In the genomic region with DNA sequence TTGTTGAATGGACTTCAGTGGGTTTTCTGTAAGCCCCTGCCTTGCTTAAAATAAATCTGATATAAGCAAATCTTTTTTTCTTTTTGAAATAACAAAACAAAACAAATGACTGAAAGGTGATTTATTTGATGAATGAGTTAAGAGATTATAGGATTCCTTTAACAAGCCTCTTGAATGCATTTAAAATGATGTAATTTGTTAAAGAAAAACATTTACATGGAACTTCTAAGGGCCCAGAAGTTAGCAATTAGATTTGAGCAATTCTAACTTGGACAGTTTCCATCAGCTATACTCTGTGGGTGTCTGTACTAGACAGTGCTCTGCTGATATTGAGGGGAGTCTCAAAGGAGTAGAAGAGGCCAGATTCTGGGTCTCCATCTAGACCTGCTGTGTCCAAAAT, we compare ENCODE assay signal across 28 cellular contexts.
"Had no signal": no experiment of that assay in that cellular context is flagged by ENCODE, and none has a peak within 500 bp of the region (broad histone marks: within the 10 kb centered on the region; RNA-seq: fewer than 3 reads in every experiment).

No MANE protein-coding gene starts in this region.

- H3K4me3 Mint-ChIP-seq: naive thymus-derived CD8-positive, alpha-beta T cell; nephron; neural crest cell; stimulated activated naive CD8-positive, alpha-beta T cell treated with anti-CD3 and anti-CD28 coated beads, Interleukin-15, Interleukin-2, amounts not matched to agents 100 ng/mL and 50 ng/mL, for 24 hours had no signal

- H3K4me3 ChIP-seq: left lung, lower lobe of right lung, pancreas, prostate gland, skin epidermis, suprapubic skin, thoracic aorta, tibial artery, upper lobe of right lung had no signal

- DNase-seq: kidney; left colon; left lung; lower lobe of right lung; mammary epithelial cell; mesenchymal stem cell; naive thymus-derived CD8-positive, alpha-beta T cell; nucleus accumbens; pancreas; posterior cingulate gyrus; retina; right cardiac atrium; stimulated activated CD4-positive, alpha-beta T cell treated with anti-CD3 and anti-CD28 coated beads, Interleukin-12 subunit alpha, Interleukin-12 subunit beta, amount 100 ng/mL, for 4 hours; stimulated activated CD4-positive, alpha-beta T cell treated with anti-CD3 and anti-CD28 coated beads, Interleukin-15, amount 100 ng/mL, for 24 hours; stimulated activated CD4-positive, alpha-beta T cell treated with anti-CD3 and anti-CD28 coated beads, Interleukin-2, amount 100 ng/mL, for 24 hours; stimulated activated CD4-positive, alpha-beta T cell treated with anti-CD3 and anti-CD28 coated beads, Interleukin-4, amount 100 ng/mL, for 1 hour; stimulated activated naive CD4-positive, alpha-beta T cell; tibial artery; trophoblast cell; upper lobe of right lung had no signal

- H3K27me3 ChIP-seq: tibial artery had no signal

- H3K27ac Mint-ChIP-seq: naive thymus-derived CD8-positive, alpha-beta T cell; stimulated activated naive CD8-positive, alpha-beta T cell treated with anti-CD3 and anti-CD28 coated beads, Interleukin-15, Interleukin-2, amounts not matched to agents 100 ng/mL and 50 ng/mL, for 24 hours had no signal

- H3K27ac ChIP-seq: left lung, lower lobe of right lung, pancreas, prostate gland, skin epidermis, suprapubic skin, thoracic aorta, tibial artery, upper lobe of right lung had no signal

- H3K9me3 ChIP-seq: left lung, lower lobe of right lung, pancreas, prostate gland, suprapubic skin, thoracic aorta, tibial artery, upper lobe of right lung had no signal

- ATAC-seq: left colon; left lung; lower lobe of right lung; naive thymus-derived CD8-positive, alpha-beta T cell; pancreas; right cardiac atrium; sciatic nerve; upper lobe of right lung had no signal

- H3K4me1 Mint-ChIP-seq: nephron had no signal

- H3K9me3 Mint-ChIP-seq: naive thymus-derived CD8-positive, alpha-beta T cell; neural crest cell; stimulated activated naive CD8-positive, alpha-beta T cell treated with anti-CD3 and anti-CD28 coated beads, Interleukin-15, Interleukin-2, amounts not matched to agents 100 ng/mL and 50 ng/mL, for 24 hours had no signal

- H3K36me3 Mint-ChIP-seq: naive thymus-derived CD8-positive, alpha-beta T cell had no signal

- H3K36me3 ChIP-seq: left lung, lower lobe of right lung, pancreas, prostate gland, suprapubic skin, thoracic aorta, tibial artery, upper lobe of right lung had no signal

- H3K4me1 ChIP-seq: lower lobe of right lung, pancreas, prostate gland, suprapubic skin, upper lobe of right lung had no signal
